10 cellular contexts compared by ENCODE assay signal in the genomic region with DNA sequence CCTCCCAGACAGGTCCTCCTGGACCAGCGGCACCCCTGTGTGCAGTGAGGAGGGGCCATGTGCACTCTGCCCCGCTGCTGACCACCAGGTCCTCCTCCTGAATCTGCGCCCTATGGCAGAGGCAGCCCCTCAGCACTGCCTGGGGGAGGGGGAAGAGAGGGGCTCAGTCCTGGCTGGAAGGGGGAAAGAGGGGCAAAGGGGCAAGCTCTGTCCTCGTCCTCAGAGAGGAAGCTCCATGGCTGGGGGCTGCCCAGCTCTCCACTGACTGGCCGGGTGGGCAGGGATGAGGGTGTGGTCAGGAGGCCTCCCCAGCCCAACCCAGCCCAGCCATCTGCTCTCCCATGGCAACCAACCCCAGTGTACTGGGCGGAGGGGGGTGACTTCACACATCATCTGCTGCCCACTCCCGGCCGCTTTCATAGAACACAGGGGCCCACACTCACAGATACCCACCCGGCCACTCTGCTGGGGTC. TPM values are rescaled to one million over a fixed set of nuclear protein-coding genes. Genes with fewer than 3 reads are reported as not detected.
DNase-seq lines count a peak whose midpoint lies in the region; ATAC-seq, FAIRE-seq and TF ChIP-seq lines count a peak whose summit lies in the region.
"Had no signal": no experiment of that assay in that cellular context is flagged by ENCODE, and none has a peak within 500 bp of the region (broad histone marks: within the 10 kb centered on the region; RNA-seq: fewer than 3 reads in every experiment).

No MANE protein-coding gene starts in this region.

- H3K4me1 ChIP-seq in lower lobe of right lung (peaks cover 84% of the 10 kb centered on the region), tibial nerve (peaks cover 0 to 83% (median 58%) of the 10 kb centered on the region in 4 donors)

- H3K36me3 ChIP-seq in lower lobe of right lung (no peaks in the 10 kb centered on the region), tibial nerve (no peaks in the 10 kb centered on the region)
- H3K36me3 ChIP-seq: neutrophil had no signal

- H3K27me3 ChIP-seq in lower lobe of right lung (ENCODE audit: low read depth) (no peaks in the 10 kb centered on the region), tibial nerve (no peaks in the 10 kb centered on the region)

- WGBS in tibial nerve, 2 donors, result 22 to 30% methylated on average over 8 of the region's 9 CpGs

- peak overlapping the region; percentile 83 for H3K27ac ChIP-seq in lower lobe of right lung
- H3K27ac ChIP-seq in tibial nerve, result peak overlapping the region; percentile 38 to 97 (median 71)
- H3K27ac ChIP-seq: neutrophil, SK-N-MC had no signal

- no peak for TF ChIP-seq EP300 in tibial nerve (IDR thresholded peaks at IDR 0.05)

- TF ChIP-seq CTCF in lower lobe of right lung (IDR thresholded peaks at IDR 0.05) (no peak), tibial nerve (IDR thresholded peaks at IDR 0.05) (no peak)

- H3K4me3 ChIP-seq in lower lobe of right lung, result peak overlapping the region; percentile 5
- H3K4me3 ChIP-seq in tibial nerve, result no peak overlapping the region
- H3K4me3 ChIP-seq: SK-N-MC had no signal

- no peak for TF ChIP-seq POLR2A in tibial nerve (IDR thresholded peaks at IDR 0.05)

- ATAC-seq in lower lobe of right lung (peak; percentile 13 to 16), HG03354 (IDR thresholded peaks at IDR 0.05; ENCODE audit: poor library complexity, severe bottlenecking, unreplicated experiment) (no peak), HG03095 (IDR thresholded peaks at IDR 0.05; ENCODE audit: unreplicated experiment) (no peak)

- H3K9me3 ChIP-seq in lower lobe of right lung (no peaks in the 10 kb centered on the region), tibial nerve (no peaks in the 10 kb centered on the region)
- H3K9me3 ChIP-seq: neutrophil had no signal

- peak; percentile 53 for DNase-seq in NCI-H146 treated with DMSO at 0.1 percent for 48 hours (lab: John Stamatoyannopoulos, UW; ENCODE audit: unreplicated experiment)
- DNase-seq in dermis microvascular lymphatic vessel endothelial cell (ENCODE audit: low read depth in 2 of 2), result peak; percentile 54 to 79
- peak; percentile 50 for DNase-seq in lower lobe of right lung
- no peak for DNase-seq in tibial nerve (ENCODE audit: low spot score in 2 of 2)
- no peak for DNase-seq in GM19239 (ENCODE audit: insufficient read length, low spot score)
- DNase-seq: activated naive CD8-positive, alpha-beta T cell treated with anti-CD3 and anti-CD28 coated beads, Interleukin-2, amount 10 ng/mL, durations not matched to agents 7 days and 5 days had no signal

- intact Hi-C loops in lower lobe of right lung (cut with DNase I), result no loop called here

- FAIRE-seq in GM19239 (lab: Jason Lieb, UNC), result no peak

RNA-seq across cellular contexts. Expression of a gene that starts 5.5 kb away (rescaled TPM):
- 78.3 and 141 TPM in 2 replicates for total RNA-seq in dermis microvascular lymphatic vessel endothelial cell
- total RNA-seq in lower lobe of right lung, result 65.1 TPM
- 10 to 100 TPM; 41.0 to 57.3 (median 42.9) TPM for total RNA-seq in tibial nerve
- total RNA-seq: activated naive CD8-positive, alpha-beta T cell treated with anti-CD3 and anti-CD28 coated beads, Interleukin-2, amount 10 ng/mL, durations not matched to agents 7 days and 5 days had no signal

RNA-seq across cellular contexts. Expression of a gene that starts 38.1 kb away (rescaled TPM):
- total RNA-seq in dermis microvascular lymphatic vessel endothelial cell (not detected in 2 replicates), lower lobe of right lung (not detected), tibial nerve (10 to 100 TPM in 1 of 4 donors, 1 to 10 TPM in 2, under 1 TPM in 1; 0.59 to 24.3 (median 1.2) TPM)
- total RNA-seq: activated naive CD8-positive, alpha-beta T cell treated with anti-CD3 and anti-CD28 coated beads, Interleukin-2, amount 10 ng/mL, durations not matched to agents 7 days and 5 days had no signal

RNA-seq across cellular contexts. Expression of a gene that starts 49.9 kb away (rescaled TPM):
- total RNA-seq in dermis microvascular lymphatic vessel endothelial cell (not detected in 2 replicates), lower lobe of right lung (0.44 TPM), tibial nerve (10 to 100 TPM in 3 of 4 donors, 1 to 10 TPM in 1; 4.2 to 45.0 (median 15.5) TPM)
- total RNA-seq: activated naive CD8-positive, alpha-beta T cell treated with anti-CD3 and anti-CD28 coated beads, Interleukin-2, amount 10 ng/mL, durations not matched to agents 7 days and 5 days had no signal

Comparison
In these comparisons a context has a peak if more than half of its experiments do, and no peak if none do; other contexts are left out.
1. DNase-seq: peak in NCI-H146 treated with DMSO at 0.1 percent for 48 hours (single experiment), dermis microvascular lymphatic vessel endothelial cell (2 of 2) and lower lobe of right lung (single experiment); none in tibial nerve (0 of 2) and GM19239 (single experiment).
2. ATAC-seq: peak in lower lobe of right lung (2 of 2); none in HG03354 (single experiment) and HG03095 (single experiment).